8 cellular contexts compared by ENCODE assay signal in the genomic region with DNA sequence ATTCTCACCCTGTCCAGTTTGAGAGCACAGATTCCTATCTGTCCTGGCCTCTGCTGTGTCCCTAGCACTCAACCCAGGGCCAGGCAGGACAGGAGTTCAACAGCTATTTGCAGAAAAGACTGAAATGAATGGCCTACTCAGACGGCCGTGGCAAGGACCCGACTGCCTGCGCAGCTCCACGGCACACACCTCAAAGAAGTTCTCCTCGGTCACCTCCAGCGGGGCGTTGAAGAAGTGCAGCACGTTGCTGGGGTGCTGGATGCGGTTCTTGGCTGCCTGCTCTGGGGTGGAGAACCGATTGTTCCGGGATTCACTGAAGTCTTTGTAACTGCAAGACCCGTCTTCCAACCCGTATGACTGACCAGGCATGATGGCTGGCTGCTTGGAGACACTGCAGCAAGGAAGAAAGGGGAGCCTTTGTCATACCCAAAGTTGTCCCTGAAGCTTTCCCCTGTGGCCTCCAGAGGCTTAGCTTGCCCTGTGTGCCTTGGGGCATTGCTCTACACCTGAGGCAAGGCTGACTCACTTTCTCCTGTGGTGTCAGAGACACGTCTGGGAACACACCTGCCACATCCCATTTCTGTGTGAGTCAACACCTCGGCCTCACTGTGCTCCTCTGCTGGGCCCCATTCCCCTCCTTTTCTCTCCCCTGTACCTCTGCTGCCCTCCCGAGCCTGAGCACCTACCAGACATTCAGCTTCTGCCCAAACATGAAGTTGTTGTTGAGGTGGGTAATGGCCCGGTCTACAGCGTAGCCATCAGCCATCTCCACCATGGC. TPM values are rescaled to one million over a fixed set of nuclear protein-coding genes. Genes with fewer than 3 reads are reported as not detected.
DNase-seq lines count a peak whose midpoint lies in the region; ATAC-seq and TF ChIP-seq lines count a peak whose summit lies in the region.

No MANE protein-coding gene starts in this region.

- no peak for TF ChIP-seq RAD21 in liver (IDR thresholded peaks at IDR 0.05)

- H3K27ac ChIP-seq in liver (ENCODE audit: low read depth in 1 of 2, low read length in 2 of 2) (peak overlapping the region; percentile 29 to 69), uterus (no peak overlapping the region)

- H3K27me3 ChIP-seq in liver (ENCODE audit: control insufficient read depth in 4 of 4, insufficient read depth in 4 of 4, low read length in 3 of 4) (no peaks in the 10 kb centered on the region), uterus (no peaks in the 10 kb centered on the region)

- whole genome bisulfite sequencing in liver = 75% methylated on average over 19 of the region's 19 CpGs

- TF ChIP-seq CTCF in liver (IDR thresholded peaks at IDR 0.05; ENCODE audit: low read depth, low read length, missing input control) = no peak
- TF ChIP-seq CTCF in uterus (IDR thresholded peaks at IDR 0.05) = no peak

- DNase-seq in LHCN-M2 (ENCODE audit: low read depth) = peak; percentile 18
- DNase-seq in activated T-helper 1 cell treated with Interleukin-2 at 50 U/mL for 16 hours (ENCODE audit: low read depth) = peak; percentile 17
- peak; percentile 31 for DNase-seq in stimulated activated CD8-positive, alpha-beta memory T cell treated with anti-CD3 and anti-CD28 coated beads, Interleukin-4, amount 100 ng/mL, for 24 hours (ENCODE audit: low read depth)
- no peak for DNase-seq in uterus
- no peak for DNase-seq in AG08396 (ENCODE audit: low spot score)

- no peaks in the 10 kb centered on the region for H3K9me3 ChIP-seq in liver (ENCODE audit: control insufficient read depth in 4 of 4, low read length in 3 of 4)
- no peaks in the 10 kb centered on the region for H3K9me3 ChIP-seq in uterus

- ATAC-seq in HG03045 (IDR thresholded peaks at IDR 0.05; ENCODE audit: unreplicated experiment) (no peak), GM21367 (IDR thresholded peaks at IDR 0.05; ENCODE audit: unreplicated experiment) (no peak)

- H3K4me1 ChIP-seq in liver (ENCODE audit: control insufficient read depth in 4 of 4, insufficient read depth in 4 of 4, low read length in 3 of 4) = peaks cover 21 to 74% (median 69%) of the 10 kb centered on the region in 4 donors
- H3K4me1 ChIP-seq in uterus = no peaks in the 10 kb centered on the region

- H3K36me3 ChIP-seq in liver (ENCODE audit: control insufficient read depth in 4 of 4, insufficient read depth in 3 of 4, low read depth in 1 of 4, low read length in 3 of 4) (peaks cover 23 to 64% (median 60%) of the 10 kb centered on the region in 4 donors), uterus (no peaks in the 10 kb centered on the region)

- intact Hi-C loops in uterus (cut with DNase I; ENCODE audit: low total_unique reads) = no loop called here

- no peak for TF ChIP-seq POLR2A in uterus (IDR thresholded peaks at IDR 0.05)

- H3K4me3 ChIP-seq in liver (ENCODE audit: low read depth in 1 of 3, low read length in 3 of 3) = no peak overlapping the region
- no peak overlapping the region for H3K4me3 ChIP-seq in uterus

- H3K9ac ChIP-seq in liver (ENCODE audit: low read depth in 1 of 2, low read length in 2 of 2) = no peak overlapping the region

TF ChIP-seq in liver, 16 proteins besides CTCF, POLR2A, EP300 and RAD21:
- TF ChIP-seq RXRA (IDR thresholded peaks at IDR 0.05) (peak in 1 of 2 donors; percentile 7), FOXA2 (IDR thresholded peaks at IDR 0.05) (no peak)

RNA-seq across cellular contexts. Expression of gene ECH1, which starts 6.8 kb away (rescaled TPM):
- total RNA-seq in LHCN-M2 (2014; rRNA removed) (28.7 and 41.0 TPM in 2 replicates), liver (100 to 1,000 TPM; 226 to 259 TPM), uterus (100 to 1,000 TPM in 1 of 4 donors, 10 to 100 TPM in 3; 27.7 to 188 (median 70.3) TPM)
- 142 TPM for polyA plus RNA-seq in LHCN-M2 (2012)
- polyA plus RNA-seq in liver = 1,000 to 10,000 TPM in 1 of 2 donors, 100 to 1,000 TPM in 1; 581 to 1,082 TPM

RNA-seq across cellular contexts. Expression of gene HNRNPL, which starts 11.4 kb away (rescaled TPM):
- total RNA-seq in LHCN-M2 (2014; rRNA removed) (289 and 297 TPM in 2 replicates), liver (100 to 1,000 TPM; 115 to 166 TPM), uterus (100 to 1,000 TPM in 2 of 4 donors, 10 to 100 TPM in 2; 65.8 to 353 (median 177) TPM)
- 335 TPM for polyA plus RNA-seq in LHCN-M2 (2012)
- 10 to 100 TPM; 50.4 to 76.5 TPM for polyA plus RNA-seq in liver

RNA-seq across cellular contexts. Expression of gene LGALS4, which starts 25.7 kb away (rescaled TPM):
- total RNA-seq in LHCN-M2 (2014; rRNA removed) (not detected in 2 replicates), liver (10 to 100 TPM in 1 of 2 donors, under 1 TPM in 1; 0.42 to 13.7 TPM), uterus (1 to 10 TPM in 2 of 4 donors, under 1 TPM in 1, not detected in 1; 0.51 to 4.7 (median 3.6) TPM)
- polyA plus RNA-seq in LHCN-M2 (2012) = 0.15 TPM
- polyA plus RNA-seq in liver = 10 to 100 TPM; 10.5 to 40.6 TPM

RNA-seq across cellular contexts. Expression of gene RINL, which starts 39.7 kb away (rescaled TPM):
- total RNA-seq in LHCN-M2 (2014; rRNA removed) (0.34 TPM in 1 of 2 replicates, not detected in the other), liver (1 to 10 TPM; 4.9 to 5.5 TPM), uterus (100 to 1,000 TPM in 1 of 4 donors, 1 to 10 TPM in 3; 3.3 to 308 (median 5.0) TPM)
- 0.11 TPM for polyA plus RNA-seq in LHCN-M2 (2012)
- polyA plus RNA-seq in liver = 1 to 10 TPM; 5.5 to 8.7 TPM

RNA-seq across cellular contexts. Expression of gene LGALS7B, which starts 49.4 kb away (rescaled TPM):
- not detected in 2 replicates for total RNA-seq in LHCN-M2 (2014; rRNA removed)
- not detected for polyA plus RNA-seq in LHCN-M2 (2012)
- not detected for total RNA-seq in liver
- under 1 TPM in 1 of 2 donors, not detected in 1; 0.36 TPM for polyA plus RNA-seq in liver
- 1 to 10 TPM in 2 of 4 donors, not detected in 2; 1.1 to 6.2 TPM for total RNA-seq in uterus

Comparison
In these comparisons a context has a peak if more than half of its experiments do, and no peak if none do; other contexts are left out.
1. DNase-seq: peak in LHCN-M2 (single experiment), activated T-helper 1 cell treated with Interleukin-2 at 50 U/mL for 16 hours (single experiment) and stimulated activated CD8-positive, alpha-beta memory T cell treated with anti-CD3 and anti-CD28 coated beads, Interleukin-4, amount 100 ng/mL, for 24 hours (single experiment); none in uterus (0 of 2) and AG08396 (single experiment).
2. H3K27ac ChIP-seq: peak in liver (2 of 2); none in uterus (0 of 2).